ENCODE assay signal across 8 cellular contexts in the genomic region with DNA sequence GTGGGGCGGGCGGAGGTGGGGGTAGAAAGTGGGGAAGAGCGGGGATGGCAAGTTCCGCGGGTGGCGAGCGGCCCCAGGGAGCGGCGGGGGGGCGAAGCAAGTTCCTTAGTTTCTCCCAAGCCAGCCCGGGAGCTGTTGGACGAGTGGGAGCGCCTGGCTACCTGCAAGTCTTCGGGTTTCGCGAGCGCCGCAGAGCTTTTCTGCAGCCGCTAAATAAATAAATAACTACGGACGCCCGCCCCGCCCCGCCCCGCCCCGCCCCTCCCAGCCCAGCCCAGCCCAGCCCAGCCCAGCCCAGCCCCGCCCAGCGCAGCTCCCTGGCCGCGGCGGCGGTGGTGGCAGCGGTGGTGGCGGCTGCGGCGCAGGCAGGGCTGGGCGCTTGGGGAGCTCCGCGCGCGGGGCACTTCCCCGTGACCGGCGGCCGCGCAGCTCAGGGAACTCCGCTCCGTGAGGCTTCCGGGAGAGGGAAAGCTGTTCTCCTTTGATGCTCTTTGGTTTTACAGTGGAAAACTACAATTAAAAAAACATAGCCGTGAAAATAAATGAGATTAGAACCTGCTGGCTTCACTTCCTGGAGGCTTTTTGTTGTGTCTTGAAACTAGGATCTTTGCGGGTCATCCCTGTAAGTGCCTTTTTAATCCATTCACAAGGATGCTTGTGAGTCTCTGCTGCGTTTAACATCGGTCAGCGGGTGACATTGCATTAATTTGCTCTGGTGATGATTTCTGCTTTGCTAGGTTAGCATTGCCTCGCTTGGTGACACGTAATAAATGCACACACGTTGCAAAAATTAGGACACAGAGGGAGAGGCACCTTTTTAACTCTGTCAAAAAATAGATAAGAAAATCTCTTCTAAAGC. TPM values are rescaled to one million over a fixed set of nuclear protein-coding genes. Genes with fewer than 3 reads are reported as not detected.
DNase-seq lines count a peak whose midpoint lies in the region; ATAC-seq, FAIRE-seq and TF ChIP-seq lines count a peak whose summit lies in the region.

A gene (plus strand): TSS at position 438 of the 859 bp plus-strand sequence. CDS start 5,498 bp downstream, outside the sequence.

- H3K27ac ChIP-seq in endothelial cell of umbilical vein (ENCODE audit: insufficient read depth, low read depth, low read length) (peak within 1 kb of the TSS; percentile 40), mesodermal cell (ENCODE audit: low read depth, low read length, severe bottlenecking) (peak within 1 kb of the TSS; percentile 84)

- TF ChIP-seq CTCF in GM13976 (IDR thresholded peaks at IDR 0.05; ENCODE audit: borderline replicate concordance, control extremely low read depth, extremely low read depth, insufficient read depth, missing control alignments) (no peak), endothelial cell of umbilical vein (IDR thresholded peaks at IDR 0.05; ENCODE audit: extremely low read depth in 1 of 2, insufficient read depth in 1 of 2, low read depth in 1 of 2, low read length in 2 of 2) (no peak)

- peak within 1 kb of the TSS; percentile 80 for H3K27ac Mint-ChIP-seq in activated CD8-positive, alpha-beta memory T cell treated with anti-CD3 and anti-CD28 coated beads, Interleukin-2, amount 10 ng/mL, durations not matched to agents 7 days and 5 days

- dilution Hi-C loops in endothelial cell of umbilical vein (cut with MboI; ENCODE audit: extremely low pct_ligation_motif_present, low sequenced_read_pairs), result no loop called here

- intact Hi-C loops in endothelial cell of umbilical vein (cut with micrococcal nuclease), result loop anchor here (5.0 to 10.0 kb wide), 2 partner anchors 35 to 623 kb away; no protein-coding TSS in a partner anchor

- H3K79me2 ChIP-seq in endothelial cell of umbilical vein (ENCODE audit: control insufficient read depth, insufficient read depth, low read length), result no peaks in the 10 kb centered on the region

- peak; percentile 56 for ATAC-seq in HG02973 (IDR thresholded peaks at IDR 0.05; ENCODE audit: unreplicated experiment)
- peak; percentile 94 for ATAC-seq in activated CD8-positive, alpha-beta memory T cell treated with anti-CD3 and anti-CD28 coated beads, Interleukin-2, amount 10 ng/mL, durations not matched to agents 7 days and 5 days

- no peaks in the 10 kb centered on the region for H3K36me3 Mint-ChIP-seq in activated CD8-positive, alpha-beta memory T cell treated with anti-CD3 and anti-CD28 coated beads, Interleukin-2, amount 10 ng/mL, durations not matched to agents 7 days and 5 days

- H3K9me1 ChIP-seq in endothelial cell of umbilical vein (replicated peaks; ENCODE audit: control insufficient read depth, extremely low read depth, insufficient read depth, low read length), result no peaks in the 10 kb centered on the region

- H3K4me3 ChIP-seq in endothelial cell of umbilical vein (replicated peaks in 1 of 3; ENCODE audit: insufficient read depth in 1 of 3, low read depth in 1 of 3, low read length in 3 of 3) (peak within 1 kb of the TSS; percentile 54 to 81 (median 77)), mesodermal cell (ENCODE audit: extremely low read depth, insufficient read depth, low read length, poor library complexity, severe bottlenecking) (peak within 1 kb of the TSS; percentile 52)

- POLR2A ChIA-PET in endothelial cell of umbilical vein (lab: Charles Lee), result interaction anchor here (0.8 to 1.2 kb wide), 6 partner anchors 9 to 280 kb away, joined by 3 to 5 read pairs (median 4); no protein-coding TSS in a partner anchor

- DNase-seq in 8988T (peak; percentile 39), GM13976 (ENCODE audit: low spot score) (peak; percentile 68), NCI-H748 (lab: John Stamatoyannopoulos, UW; ENCODE audit: unreplicated experiment) (peak; percentile 96), endothelial cell of umbilical vein (ENCODE audit: low read depth, low spot score) (peak; percentile 65)
- DNase-seq in activated CD8-positive, alpha-beta memory T cell treated with anti-CD3 and anti-CD28 coated beads, Interleukin-2, amount 10 ng/mL, durations not matched to agents 7 days and 5 days, result peak; percentile 78
- peak; percentile 22 for DNase-seq in stimulated activated CD8-positive, alpha-beta memory T cell treated with anti-CD3 and anti-CD28 coated beads, Interleukin-15, amount 100 ng/mL, for 1 hour (ENCODE audit: low read depth)

- WGBS in mesodermal cell (ENCODE audit: insufficient coverage in 2 of 2), 2 experiments, result 0 to 4% methylated on average over 22 to 29 of the region's 57 CpGs

- peak; percentile 73 for FAIRE-seq in endothelial cell of umbilical vein (lab: Jason Lieb, UNC)

- no peaks in the 10 kb centered on the region for H3K36me3 ChIP-seq in endothelial cell of umbilical vein (ENCODE audit: control insufficient read depth in 2 of 2, extremely low read depth in 1 of 2, insufficient read depth in 2 of 2, low read length in 2 of 2)
- H3K36me3 ChIP-seq in mesodermal cell (ENCODE audit: control insufficient read depth, insufficient read depth, low read length), result no peaks in the 10 kb centered on the region

- H3K27me3 Mint-ChIP-seq in activated CD8-positive, alpha-beta memory T cell treated with anti-CD3 and anti-CD28 coated beads, Interleukin-2, amount 10 ng/mL, durations not matched to agents 7 days and 5 days, result peaks cover 6% of the 10 kb centered on the region

- H3K4me1 Mint-ChIP-seq in activated CD8-positive, alpha-beta memory T cell treated with anti-CD3 and anti-CD28 coated beads, Interleukin-2, amount 10 ng/mL, durations not matched to agents 7 days and 5 days, result peaks cover 14% of the 10 kb centered on the region

- H3K4me3 Mint-ChIP-seq in activated CD8-positive, alpha-beta memory T cell treated with anti-CD3 and anti-CD28 coated beads, Interleukin-2, amount 10 ng/mL, durations not matched to agents 7 days and 5 days, result peak within 1 kb of the TSS; percentile 73

- peak within 1 kb of the TSS; percentile 88 for H3K4me2 ChIP-seq in endothelial cell of umbilical vein (ENCODE audit: insufficient read depth, low read length)

- in situ Hi-C loops in GM13976 (cut with MboI; ENCODE audit: low sequenced_read_pairs, unreplicated experiment), result no loop called here

- CTCF ChIA-PET in activated CD8-positive, alpha-beta memory T cell treated with anti-CD3 and anti-CD28 coated beads, Interleukin-2, amount 10 ng/mL, durations not matched to agents 7 days and 5 days (lab: Charles Lee), result interaction anchor here (0.7 to 1.7 kb wide), 5 partner anchors 9 to 40 kb away, joined by 3 to 4 read pairs (median 4); no protein-coding TSS in a partner anchor
- CTCF ChIA-PET in endothelial cell of umbilical vein (lab: Charles Lee), result interaction anchor here (0.6 to 1.0 kb wide), 7 partner anchors 9 to 67 kb away, joined by 3 to 9 read pairs (median 3); no protein-coding TSS in a partner anchor

- peak within 1 kb of the TSS; percentile 73 for H3K9ac ChIP-seq in endothelial cell of umbilical vein (replicated peaks; ENCODE audit: extremely low read depth, insufficient read depth, low read length)

- TF ChIP-seq POLR2A in endothelial cell of umbilical vein (IDR thresholded peaks at IDR 0.05; ENCODE audit: low read depth, low read length), result peak; percentile 16

- H2AFZ ChIP-seq in endothelial cell of umbilical vein (ENCODE audit: low read depth, low read length), result peak within 1 kb of the TSS; percentile 91

- H3K9me3 Mint-ChIP-seq in activated CD8-positive, alpha-beta memory T cell treated with anti-CD3 and anti-CD28 coated beads, Interleukin-2, amount 10 ng/mL, durations not matched to agents 7 days and 5 days (ENCODE audit: low read depth), result no peaks in the 10 kb centered on the region

- no peaks in the 10 kb centered on the region for H4K20me1 ChIP-seq in endothelial cell of umbilical vein (replicated peaks; ENCODE audit: control insufficient read depth, extremely low read depth, insufficient read depth, low read length)

- peaks cover 10% of the 10 kb centered on the region for H3K4me1 ChIP-seq in endothelial cell of umbilical vein (ENCODE audit: control insufficient read depth, extremely low read depth, insufficient read depth, low read length)
- no peaks in the 10 kb centered on the region for H3K4me1 ChIP-seq in mesodermal cell (ENCODE audit: control insufficient read depth, insufficient read depth, low read length, poor library complexity, severe bottlenecking)

- BruUV-seq in endothelial cell of umbilical vein (replicated peaks; lab: Mats Ljungman, UMichigan), result TSS peak; percentile 33

- H3K9me3 ChIP-seq in endothelial cell of umbilical vein (replicated peaks; ENCODE audit: control insufficient read depth, insufficient read depth, low read length), result no peaks in the 10 kb centered on the region
- H3K9me3 ChIP-seq in mesodermal cell (ENCODE audit: control insufficient read depth, low read length), result no peaks in the 10 kb centered on the region

- H3K27me3 ChIP-seq in endothelial cell of umbilical vein (ENCODE audit: control insufficient read depth in 2 of 2, insufficient read depth in 2 of 2, low read length in 2 of 2), result no peaks in the 10 kb centered on the region

TF ChIP-seq in endothelial cell of umbilical vein, 7 proteins besides CTCF, POLR2A, EP300 and RAD21:
- TF ChIP-seq FOS (IDR thresholded peaks at IDR 0.05; ENCODE audit: borderline replicate concordance, insufficient read depth, low read length), result no peak

RNA-seq across cellular contexts. Expression of the gene that starts here (rescaled TPM):
- not detected for total RNA-seq in activated CD8-positive, alpha-beta memory T cell treated with anti-CD3 and anti-CD28 coated beads, Interleukin-2, amount 10 ng/mL, durations not matched to agents 7 days and 5 days
- not detected in 2 replicates for total RNA-seq in endothelial cell of umbilical vein
- polyA plus RNA-seq in endothelial cell of umbilical vein, result not detected in 2 replicates
- not detected in 2 replicates for polyA plus RNA-seq in endothelial cell of umbilical vein (2011; cell fraction: cytosol; rRNA removed)
- not detected in 2 replicates for polyA plus RNA-seq in endothelial cell of umbilical vein (2011; cell fraction: nucleus; rRNA removed)
- 1.5 and 3.1 TPM in 2 replicates for polyA plus RNA-seq in endothelial cell of umbilical vein (2012)
- not detected in 2 replicates for polyA minus RNA-seq in endothelial cell of umbilical vein
- not detected for polyA minus RNA-seq in endothelial cell of umbilical vein (2011; cell fraction: cytosol; rRNA and poly(A)+ RNA removed)
- not detected in 2 replicates for polyA minus RNA-seq in endothelial cell of umbilical vein (2011; cell fraction: nucleus; rRNA and poly(A)+ RNA removed)
- polyA plus RNA-seq in mesodermal cell (2013, experiment 1 of 2), result not detected
- not detected for polyA plus RNA-seq in mesodermal cell (2013, experiment 2 of 2)

Comparison
In these comparisons a context has a peak if more than half of its experiments do, and no peak if none do; other contexts are left out.
1. Peak in every context shown above with its lines: DNase-seq, ATAC-seq, H3K4me3 ChIP-seq and H3K27ac ChIP-seq.
2. Peak in DNase-seq and ATAC-seq in activated CD8-positive, alpha-beta memory T cell treated with anti-CD3 and anti-CD28 coated beads, Interleukin-2, amount 10 ng/mL, durations not matched to agents 7 days and 5 days; RNA of the gene not detected or under 1 TPM.
3. DNase-seq: peak in every context shown above with its lines; median percentile 96 in NCI-H748; 78 in activated CD8-positive, alpha-beta memory T cell treated with anti-CD3 and anti-CD28 coated beads, Interleukin-2, amount 10 ng/mL, durations not matched to agents 7 days and 5 days; 68 in GM13976; 65 in endothelial cell of umbilical vein; 39 in 8988T; 22 in stimulated activated CD8-positive, alpha-beta memory T cell treated with anti-CD3 and anti-CD28 coated beads, Interleukin-15, amount 100 ng/mL, for 1 hour.